In the genomic region with DNA sequence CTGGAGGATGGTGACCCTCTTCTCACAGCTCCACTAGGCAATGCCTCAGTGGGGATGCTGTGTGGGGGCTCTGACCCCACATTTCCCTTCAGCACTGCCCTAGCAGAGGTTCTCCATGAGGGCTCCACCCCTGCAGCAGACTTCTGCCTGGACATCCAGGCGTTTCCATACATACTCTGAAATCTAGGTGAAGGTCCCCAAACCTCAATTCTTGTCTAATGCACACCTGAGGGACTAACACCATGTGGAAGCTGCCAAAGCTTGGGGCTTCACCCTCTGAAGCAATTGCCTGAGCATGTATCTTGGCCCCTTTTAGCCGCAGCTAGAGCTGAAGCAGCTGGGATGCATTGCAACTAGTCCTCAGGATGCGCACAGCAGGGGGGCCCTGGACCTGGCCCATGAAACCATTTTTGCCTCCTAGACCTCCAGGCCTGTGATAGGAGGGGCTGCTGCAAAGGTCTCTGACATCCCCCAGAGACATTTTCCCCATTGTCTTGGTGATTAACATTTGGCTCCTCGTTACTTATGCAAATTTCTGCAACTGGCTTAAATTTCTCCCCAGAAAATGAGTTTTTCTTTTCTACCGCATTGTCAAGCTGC, we compare ENCODE assay signal across 6 cellular contexts.
DNase-seq lines count a peak whose midpoint lies in the region; ATAC-seq, FAIRE-seq and TF ChIP-seq lines count a peak whose summit lies in the region.
"Not testable (repeated sequence)": the region's sequence is repeated elsewhere in the genome, so short reads cannot be mapped to it uniquely, and the experiment has no call there.

No MANE protein-coding gene starts in this region.

- H3K9me3 Mint-ChIP-seq in activated naive CD4-positive, alpha-beta T cell treated with anti-CD3 and anti-CD28 coated beads for 36 hours = peaks cover 18% of the 10 kb centered on the region

- H3K4me1 ChIP-seq in A549; HEK293 (ENCODE audit: control insufficient read depth, insufficient read depth, low read length); K562 (replicated peaks in 1 of 2; ENCODE audit: control insufficient read depth in 2 of 2, insufficient read depth in 2 of 2, low read length in 2 of 2); mesendoderm (ENCODE audit: control insufficient read depth, low read depth, low read length): not testable (repeated sequence)
- peaks cover 2 to 25% (median 11%) of the 10 kb centered on the region in 10 experiments for H3K4me1 ChIP-seq in BLaER1 treated with 17β-estradiol and CSF1 and Interleukin-3, amounts not matched to agents 10 nM and 100 nM

- 53% methylated on average over 5 of the region's 5 CpGs for WGBS in A549 (ENCODE audit: missing lambda C conversion rate)
- WGBS in K562 (ENCODE audit: insufficient coverage, low coverage, missing lambda C conversion rate) = 14% methylated on average over 5 of the region's 5 CpGs
- WGBS in mesendoderm (ENCODE audit: extremely low coverage, insufficient coverage, low lambda C conversion rate) = no CpG with 5 or more reads among the region's 5 CpGs

- H3K36me3 Mint-ChIP-seq in activated naive CD4-positive, alpha-beta T cell treated with anti-CD3 and anti-CD28 coated beads for 36 hours (ENCODE audit: low read depth) = peaks cover 34% of the 10 kb centered on the region

- H3K56ac ChIP-seq in mesendoderm (ENCODE audit: low read length) = not testable (repeated sequence)

- H4K5ac ChIP-seq in mesendoderm (ENCODE audit: low read length) = not testable (repeated sequence)

- ATAC-seq in A549, K562: not testable (repeated sequence)

- TF ChIP-seq EP300 in A549 (IDR thresholded peaks at IDR 0.05); K562 (IDR thresholded peaks at IDR 0.05; ENCODE audit: low read length): not testable (repeated sequence)

- H2AK5ac ChIP-seq in mesendoderm (ENCODE audit: low read length) = not testable (repeated sequence)

- POLR2A ChIA-PET in A549 (lab: Yijun Ruan, JAX); HEK293 (lab: Yijun Ruan, JAX): not testable (repeated sequence)
- POLR2A ChIA-PET in K562 (lab: Yijun Ruan, JAX) = interaction anchor here (0.6 kb wide), 1 partner anchor 650 kb away, joined by 3 read pairs; no protein-coding TSS in a partner anchor

- H3K18ac ChIP-seq in mesendoderm (ENCODE audit: low read length) = not testable (repeated sequence)

- peaks cover 25% of the 10 kb centered on the region for H3K4me1 Mint-ChIP-seq in activated naive CD4-positive, alpha-beta T cell treated with anti-CD3 and anti-CD28 coated beads for 36 hours (ENCODE audit: low read depth)

- CTCF ChIA-PET in A549 (lab: Yijun Ruan, JAX); HEK293 (lab: Yijun Ruan, JAX); activated naive CD4-positive, alpha-beta T cell treated with anti-CD3 and anti-CD28 coated beads for 36 hours (lab: Charles Lee); K562 (lab: Yijun Ruan, JAX; ENCODE audit: low intra/inter-chr PET ratio): not testable (repeated sequence)

- H2BK120ac ChIP-seq in mesendoderm (ENCODE audit: low read depth, low read length) = not testable (repeated sequence)

- H3K36me3 ChIP-seq in BLaER1 treated with 17β-estradiol and CSF1 and Interleukin-3, amounts not matched to agents 10 nM and 100 nM = peaks cover 13 to 31% (median 25%) of the 10 kb centered on the region in 11 experiments
- not testable (repeated sequence) for H3K36me3 ChIP-seq in HEK293 (ENCODE audit: control insufficient read depth in 2 of 2, insufficient read depth in 1 of 2, low read length in 2 of 2); K562 (ENCODE audit: control insufficient read depth, insufficient read depth, low read length); mesendoderm (ENCODE audit: control insufficient read depth, insufficient read depth, low read length)

- H4K20me1 ChIP-seq in BLaER1 treated with 17β-estradiol and CSF1 and Interleukin-3, amounts not matched to agents 10 nM and 100 nM; K562 (replicated peaks; ENCODE audit: control insufficient read depth, insufficient read depth, low read length): not testable (repeated sequence)

- not testable (repeated sequence) for H3K27ac ChIP-seq in A549; BLaER1 treated with 17β-estradiol and CSF1 and Interleukin-3, amounts not matched to agents 10 nM and 100 nM; HEK293 (ENCODE audit: extremely low read depth, low read depth, low read length); K562 (ENCODE audit: extremely low read depth, low read depth, low read length); mesendoderm (ENCODE audit: low read depth, low read length)

- not testable (repeated sequence) for H3K27ac Mint-ChIP-seq in activated naive CD4-positive, alpha-beta T cell treated with anti-CD3 and anti-CD28 coated beads for 36 hours

- not testable (repeated sequence) for H3K27me3 Mint-ChIP-seq in activated naive CD4-positive, alpha-beta T cell treated with anti-CD3 and anti-CD28 coated beads for 36 hours (ENCODE audit: low read depth)

- DNase-seq in A549 (ENCODE audit: low read depth in 1 of 2, low spot score in 1 of 2); K562 (ENCODE audit: extremely low read depth in 1 of 4, low spot score in 3 of 4): not testable (repeated sequence)
- DNase-seq in activated naive CD4-positive, alpha-beta T cell treated with anti-CD3 and anti-CD28 coated beads for 36 hours = peak; percentile 34
- DNase-seq in mesendoderm = peak; percentile 25

- H2BK15ac ChIP-seq in mesendoderm (replicated peaks; ENCODE audit: low read depth) = not testable (repeated sequence)

- not testable (repeated sequence) for H3K4me3 Mint-ChIP-seq in activated naive CD4-positive, alpha-beta T cell treated with anti-CD3 and anti-CD28 coated beads for 36 hours

- not testable (repeated sequence) for H3K4me3 ChIP-seq in A549; HEK293 (ENCODE audit: low read depth, low read length); K562; mesendoderm (ENCODE audit: low read length)
- peak overlapping the region in 7 of 10 experiments; percentile 8 to 47 (median 26); a peak in 8 of 20 replicates for H3K4me3 ChIP-seq in BLaER1 treated with 17β-estradiol and CSF1 and Interleukin-3, amounts not matched to agents 10 nM and 100 nM

- not testable (repeated sequence) for H3K9ac ChIP-seq in BLaER1 treated with 17β-estradiol and CSF1 and Interleukin-3, amounts not matched to agents 10 nM and 100 nM; K562 (ENCODE audit: insufficient read depth in 1 of 2, low read depth in 2 of 2, low read length in 2 of 2); mesendoderm (ENCODE audit: low read length)

- not testable (repeated sequence) for H3K9me1 ChIP-seq in K562 (ENCODE audit: control insufficient read depth, insufficient read depth, low read length)

- H3K79me2 ChIP-seq in K562 (ENCODE audit: control insufficient read depth, insufficient read depth, low read length); mesendoderm (ENCODE audit: control insufficient read depth, insufficient read depth, low read length): not testable (repeated sequence)

- not testable (repeated sequence) for H2AFZ ChIP-seq in K562 (ENCODE audit: low read depth, low read length)

- TF ChIP-seq POLR2A in A549 (IDR thresholded peaks at IDR 0.05; ENCODE audit: low read length); K562 (conservative IDR thresholded peaks at IDR 0.05): not testable (repeated sequence)

- not testable (repeated sequence) for H3K27me3 ChIP-seq in BLaER1 treated with 17β-estradiol and CSF1 and Interleukin-3, amounts not matched to agents 10 nM and 100 nM; K562 (ENCODE audit: control insufficient read depth in 2 of 2, insufficient read depth in 2 of 2, low read length in 2 of 2); mesendoderm (ENCODE audit: insufficient read depth, low read length, poor library complexity)

- not testable (repeated sequence) for H2BK5ac ChIP-seq in mesendoderm (ENCODE audit: low read length)

- H3K9me3 ChIP-seq in A549 (peaks cover 23% of the 10 kb centered on the region), K562 (replicated peaks; ENCODE audit: control insufficient read depth, insufficient read depth, low read depth, low read length) (peaks cover 17% of the 10 kb centered on the region)
- H3K9me3 ChIP-seq in BLaER1 treated with 17β-estradiol and CSF1 and Interleukin-3, amounts not matched to agents 10 nM and 100 nM (replicated peaks in 1 of 11) = peaks cover 36 to 73% (median 58%) of the 10 kb centered on the region in 11 experiments
- not testable (repeated sequence) for H3K9me3 ChIP-seq in HEK293 (ENCODE audit: control insufficient read depth, insufficient read depth, low read depth, low read length)

- H3K4ac ChIP-seq in mesendoderm (ENCODE audit: low read depth, low read length) = not testable (repeated sequence)

- TF ChIP-seq RAD21 in A549 (conservative IDR thresholded peaks at IDR 0.05 in 1 of 2, IDR thresholded peaks at IDR 0.05 in 1 of 2); K562 (CRISPR knock-in tag; conservative IDR thresholded peaks at IDR 0.05 in 1 of 2, IDR thresholded peaks at IDR 0.05 in 1 of 2): not testable (repeated sequence)

- not testable (repeated sequence) for BruUV-seq in K562 (replicated peaks; lab: Mats Ljungman, UMichigan)

- in situ Hi-C loops in K562 (cut with MboI) = not testable (repeated sequence)

- H3K23ac ChIP-seq in mesendoderm (ENCODE audit: low read length) = not testable (repeated sequence)

- TF ChIP-seq CTCF in A549 (IDR thresholded peaks at IDR 0.05); HEK293 (tag by site-specific recombination; IDR thresholded peaks at IDR 0.05); K562 (IDR thresholded peaks at IDR 0.05 in 2 of 3, conservative IDR thresholded peaks at IDR 0.05 in 1 of 3; ENCODE audit: insufficient read depth in 2 of 3, low read depth in 1 of 3, low read length in 3 of 3): not testable (repeated sequence)

- not testable (repeated sequence) for FAIRE-seq in A549 (lab: Jason Lieb, UNC); K562 (lab: Jason Lieb, UNC)

- intact Hi-C loops in activated naive CD4-positive, alpha-beta T cell treated with anti-CD3 and anti-CD28 coated beads for 36 hours (cut with micrococcal nuclease); K562 (cut with micrococcal nuclease): not testable (repeated sequence)

- H4K8ac ChIP-seq in mesendoderm (ENCODE audit: low read depth, low read length) = not testable (repeated sequence)

- H3K4me2 ChIP-seq in A549; BLaER1 treated with 17β-estradiol and CSF1 and Interleukin-3, amounts not matched to agents 10 nM and 100 nM; K562 (ENCODE audit: insufficient read depth, low read length); mesendoderm (ENCODE audit: low read length): not testable (repeated sequence)

- H3K79me1 ChIP-seq in mesendoderm (ENCODE audit: low read length) = not testable (repeated sequence)
